8 cellular contexts compared by ENCODE assay signal in the genomic region with DNA sequence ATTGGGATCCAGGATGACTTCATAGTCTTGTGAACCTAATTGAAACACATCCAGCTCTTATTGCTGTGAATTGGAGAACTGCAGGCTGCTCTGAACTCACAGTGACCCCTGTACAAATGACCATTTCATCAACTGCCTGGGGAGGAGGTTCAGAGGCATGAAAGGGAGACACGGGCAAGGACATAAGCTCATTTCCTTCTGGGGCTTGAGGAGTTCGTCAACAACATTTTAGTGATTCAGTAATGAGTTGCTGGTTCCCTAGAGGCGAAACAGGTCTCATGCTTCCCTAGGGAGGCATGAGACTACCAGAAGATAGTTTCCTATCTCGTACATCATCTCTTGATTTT.
DNase-seq lines count a peak whose midpoint lies in the region; TF ChIP-seq lines count a peak whose summit lies in the region.

No MANE protein-coding gene starts in this region.

- H3F3A ChIP-seq in neural progenitor cell (ENCODE audit: low read depth), result no peaks in the 10 kb centered on the region

- H3K4me2 ChIP-seq in BLaER1 treated with 17β-estradiol and CSF1 and Interleukin-3, amounts not matched to agents 10 nM and 100 nM, result peak overlapping the region; percentile 59 to 90 (median 84)
- H3K4me2 ChIP-seq in neural progenitor cell, result no peak overlapping the region

- no peaks in the 10 kb centered on the region for H3K36me3 Mint-ChIP-seq in neural progenitor cell

- H3K4me3 Mint-ChIP-seq in neural progenitor cell, result no peak overlapping the region

- H3K79me2 ChIP-seq in neural progenitor cell (ENCODE audit: low read depth), result no peaks in the 10 kb centered on the region

- H3K9me3 Mint-ChIP-seq in neural progenitor cell, result no peaks in the 10 kb centered on the region

- H3K9ac ChIP-seq in BLaER1 treated with 17β-estradiol and CSF1 and Interleukin-3, amounts not matched to agents 10 nM and 100 nM, result peak overlapping the region in 10 of 11 experiments; percentile 8 to 67 (median 57); a peak in 19 of 22 replicates
- no peak overlapping the region for H3K9ac ChIP-seq in neural progenitor cell

- peaks cover 8 to 30% (median 21%) of the 10 kb centered on the region in 11 experiments; a peak in 20 of 22 replicates for H3K9me3 ChIP-seq in BLaER1 treated with 17β-estradiol and CSF1 and Interleukin-3, amounts not matched to agents 10 nM and 100 nM (replicated peaks in 1 of 11)
- H3K9me3 ChIP-seq in MG63, result no peaks in the 10 kb centered on the region
- H3K9me3 ChIP-seq in neural progenitor cell (ENCODE audit: low read depth), result no peaks in the 10 kb centered on the region

- H2AFZ ChIP-seq in neural progenitor cell (replicated peaks), result peak overlapping the region; percentile 56

- H3K27me3 ChIP-seq in BLaER1 treated with 17β-estradiol and CSF1 and Interleukin-3, amounts not matched to agents 10 nM and 100 nM, result no peaks in the 10 kb centered on the region
- H3K27me3 ChIP-seq in MG63 (no peaks in the 10 kb centered on the region), neural progenitor cell (no peaks in the 10 kb centered on the region)

- H3K36me3 ChIP-seq in BLaER1 treated with 17β-estradiol and CSF1 and Interleukin-3, amounts not matched to agents 10 nM and 100 nM, result no peaks in the 10 kb centered on the region
- H3K36me3 ChIP-seq in MG63 (no peaks in the 10 kb centered on the region), neural progenitor cell (no peaks in the 10 kb centered on the region)

- peaks cover 40 to 77% (median 54%) of the 10 kb centered on the region in 10 experiments for H3K4me1 ChIP-seq in BLaER1 treated with 17β-estradiol and CSF1 and Interleukin-3, amounts not matched to agents 10 nM and 100 nM
- peaks cover 17% of the 10 kb centered on the region for H3K4me1 ChIP-seq in neural progenitor cell

- H4K20me1 ChIP-seq in BLaER1 treated with 17β-estradiol and CSF1 and Interleukin-3, amounts not matched to agents 10 nM and 100 nM, result no peaks in the 10 kb centered on the region
- no peaks in the 10 kb centered on the region for H4K20me1 ChIP-seq in neural progenitor cell (ENCODE audit: low read depth)

- H3K4me3 ChIP-seq in BLaER1 treated with 17β-estradiol and CSF1 and Interleukin-3, amounts not matched to agents 10 nM and 100 nM, result peak overlapping the region in 6 of 10 experiments; percentile 0 to 45 (median 29); a peak in 8 of 20 replicates
- H3K4me3 ChIP-seq in MG63, result no peak overlapping the region
- no peak overlapping the region for H3K4me3 ChIP-seq in epithelial cell of proximal tubule (ENCODE audit: low read depth, low read length)
- no peak overlapping the region for H3K4me3 ChIP-seq in neural progenitor cell

- no peaks in the 10 kb centered on the region for H3K27me3 Mint-ChIP-seq in neural progenitor cell (ENCODE audit: insufficient read depth, low read depth)

- TF ChIP-seq CTCF in epithelial cell of proximal tubule (conservative IDR thresholded peaks at IDR 0.05; ENCODE audit: low read depth, low read length) (no peak), neural progenitor cell (IDR thresholded peaks at IDR 0.05) (no peak)

- peaks cover 20% of the 10 kb centered on the region for H3K4me1 Mint-ChIP-seq in neural progenitor cell

- DNase-seq in MG63 (peak; percentile 83), epithelial cell of proximal tubule (ENCODE audit: low read depth) (peak; percentile 76), neural progenitor cell (ENCODE audit: low spot score) (no peak), D341Med (ENCODE audit: low spot score) (no peak), cerebellar nuclear complex (lab: John Stamatoyannopoulos, UW) (no peak)
- DNase-seq in activated CD4-positive, alpha-beta T cell treated with anti-CD3 and anti-CD28 coated beads for 48 hours, result no peak
- DNase-seq in activated naive CD4-positive, alpha-beta T cell (lab: John Stamatoyannopoulos, UW), result no peak

- H3K27ac ChIP-seq in BLaER1 treated with 17β-estradiol and CSF1 and Interleukin-3, amounts not matched to agents 10 nM and 100 nM, result peak overlapping the region; percentile 41 to 84 (median 80); a peak in 21 of 22 replicates
- no peak overlapping the region for H3K27ac ChIP-seq in neural progenitor cell

- H3K27ac Mint-ChIP-seq in neural progenitor cell, result no peak overlapping the region

Comparison
In these comparisons a context has a peak if more than half of its experiments do, and no peak if none do; other contexts are left out.
1. H3K4me3 ChIP-seq: peak in BLaER1 treated with 17β-estradiol and CSF1 and Interleukin-3, amounts not matched to agents 10 nM and 100 nM (6 of 10); none in MG63 (single experiment), epithelial cell of proximal tubule (single experiment) and neural progenitor cell (single experiment).
2. DNase-seq: peak in MG63 (single experiment) and epithelial cell of proximal tubule (single experiment); none in neural progenitor cell (single experiment), D341Med (single experiment), activated CD4-positive, alpha-beta T cell treated with anti-CD3 and anti-CD28 coated beads for 48 hours (single experiment), activated naive CD4-positive, alpha-beta T cell (0 of 4) and cerebellar nuclear complex (0 of 2).